Comparison of ENCODE assay signal across 12 cellular contexts in the genomic region with DNA sequence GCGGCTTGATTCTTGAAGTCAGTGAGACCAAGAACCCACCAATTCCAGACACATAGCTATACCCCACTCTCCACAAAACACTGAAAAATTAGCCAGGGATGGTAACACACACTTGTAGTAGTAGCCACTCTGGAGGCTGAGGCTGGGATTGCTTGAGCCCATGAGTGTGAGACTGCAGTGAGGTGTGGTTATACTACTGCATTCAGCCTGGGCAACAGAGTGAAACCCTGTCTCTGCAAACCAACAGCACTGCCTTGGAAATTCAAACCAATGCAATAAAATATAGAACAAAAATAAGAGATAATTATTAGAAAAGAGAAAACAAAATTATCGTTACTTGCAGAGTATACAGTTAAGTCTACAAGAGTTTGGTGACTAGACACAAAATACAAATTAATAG. TPM values are rescaled to one million over a fixed set of nuclear protein-coding genes. Genes with fewer than 3 reads are reported as not detected.
DNase-seq lines count a peak whose midpoint lies in the region; ATAC-seq and TF ChIP-seq lines count a peak whose summit lies in the region.
"Had no signal": no experiment of that assay in that cellular context is flagged by ENCODE, and none has a peak within 500 bp of the region (broad histone marks: within the 10 kb centered on the region; RNA-seq: fewer than 3 reads in every experiment).

No MANE protein-coding gene starts in this region.

- peak overlapping the region; percentile 69 for H3K4me2 ChIP-seq in HCT116 (ENCODE audit: low read length)
- peak overlapping the region; percentile 79 for H3K4me2 ChIP-seq in OCI-LY7 (ENCODE audit: low read length)

- H3K36me3 ChIP-seq in HCT116 (ENCODE audit: control insufficient read depth in 1 of 2, insufficient read depth in 2 of 2, low read length in 2 of 2) (no peaks in the 10 kb centered on the region), OCI-LY7 (ENCODE audit: insufficient read depth, low read length) (no peaks in the 10 kb centered on the region), Peyer's patch (no peaks in the 10 kb centered on the region)

- no peak overlapping the region for H3K4me3 Mint-ChIP-seq in nephron progenitor cell

- H3K9me2 ChIP-seq in HCT116 (ENCODE audit: insufficient read depth) (no peaks in the 10 kb centered on the region), OCI-LY7 (ENCODE audit: insufficient read depth, low read length) (no peaks in the 10 kb centered on the region)

- CTCF ChIA-PET in HCT116 (lab: Charles Lee): no interaction called here
- CTCF ChIA-PET in OCI-LY7 (lab: Charles Lee; ENCODE audit: unreplicated experiment): no interaction called here

- H3K4me1 ChIP-seq in HCT116 (ENCODE audit: control insufficient read depth in 1 of 2, insufficient read depth in 2 of 2, low read length in 2 of 2) (peaks cover 8 to 19% of the 10 kb centered on the region in 2 experiments), OCI-LY7 (ENCODE audit: insufficient read depth, low read length, poor library complexity, severe bottlenecking) (peaks cover 75% of the 10 kb centered on the region), Peyer's patch (no peaks in the 10 kb centered on the region)

- DNase-seq in HCT116 (ENCODE audit: low read depth, low spot score) (no peak), OCI-LY7 (ENCODE audit: low spot score) (peak; percentile 63), nephron progenitor cell (no peak), Peyer's patch (no peak), NCI-H2196 (lab: John Stamatoyannopoulos, UW; ENCODE audit: unreplicated experiment) (no peak), occipital lobe (lab: John Stamatoyannopoulos, UW) (no peak)
- no peak for DNase-seq in stimulated activated CD4-positive, alpha-beta T cell treated with anti-CD3 and anti-CD28 coated beads, Interleukin-15, amount 100 ng/mL, for 24 hours
- DNase-seq: COR-L47; NCI-H2029; stimulated activated CD4-positive, alpha-beta T cell treated with anti-CD3 and anti-CD28 coated beads, Interleukin-4, amount 100 ng/mL, for 4 hours; substantia nigra had no signal

- H3K9me3 Mint-ChIP-seq in nephron progenitor cell: peaks cover 19% of the 10 kb centered on the region

- H3K27me3 Mint-ChIP-seq in nephron progenitor cell (ENCODE audit: low read depth, poor library complexity): peaks cover 2% of the 10 kb centered on the region

- H3K27ac Mint-ChIP-seq in nephron progenitor cell: peak overlapping the region; percentile 93

- H4K20me1 ChIP-seq in HCT116 (ENCODE audit: insufficient read depth): no peaks in the 10 kb centered on the region
- H4K20me1 ChIP-seq in OCI-LY7 (ENCODE audit: insufficient read depth, low read length): no peaks in the 10 kb centered on the region

- no peaks in the 10 kb centered on the region for H3K9me3 ChIP-seq in HCT116 (ENCODE audit: control insufficient read depth in 1 of 2, insufficient read depth in 1 of 2, low read depth in 1 of 2, low read length in 2 of 2)
- H3K9me3 ChIP-seq in OCI-LY7 (ENCODE audit: low read length): no peaks in the 10 kb centered on the region
- H3K9me3 ChIP-seq in Peyer's patch: peaks cover 0 to 4% (median 0%) of the 10 kb centered on the region in 4 donors

- RAD21 ChIA-PET in HCT116 (lab: Charles Lee; ENCODE audit: low non-redundant PET in 1 of 2, low total read pairs in 2 of 2, uncharacterized antibody in 2 of 2, unreplicated experiment in 2 of 2): no interaction called here

- no peaks in the 10 kb centered on the region for H3K36me3 Mint-ChIP-seq in nephron progenitor cell (ENCODE audit: low read depth)

- peak overlapping the region in 1 of 2 experiments; percentile 12; a peak in 1 of 4 replicates for H3K4me3 ChIP-seq in HCT116 (replicated peaks in 1 of 2; ENCODE audit: low read depth in 1 of 2, low read length in 2 of 2)
- H3K4me3 ChIP-seq in OCI-LY7 (ENCODE audit: low read depth, low read length, poor library complexity, severe bottlenecking): peak overlapping the region; percentile 33
- H3K4me3 ChIP-seq in Peyer's patch: no peak overlapping the region

- peaks cover 17% of the 10 kb centered on the region for H3K4me1 Mint-ChIP-seq in nephron progenitor cell

- peak; percentile 20 for ATAC-seq in GM18870 (IDR thresholded peaks at IDR 0.05; ENCODE audit: unreplicated experiment)
- ATAC-seq in HCT116: peak; percentile 72

- no peak for TF ChIP-seq RAD21 in HCT116 (IDR thresholded peaks at IDR 0.05; ENCODE audit: low read depth)

- POLR2A ChIA-PET in HCT116 (lab: Charles Lee): no interaction called here
- POLR2A ChIA-PET in OCI-LY7 (lab: Charles Lee): interaction anchor here (0.7 to 3.4 kb wide), 10 partner anchors 8 to 99 kb away, joined by 3 to 14 read pairs (median 4); no protein-coding TSS in a partner anchor

- no peaks in the 10 kb centered on the region for H3K79me2 ChIP-seq in HCT116 (ENCODE audit: insufficient read depth, low read length)
- H3K79me2 ChIP-seq in OCI-LY7 (ENCODE audit: insufficient read depth, low read depth, low read length): no peaks in the 10 kb centered on the region

- H3K27ac ChIP-seq in HCT116 (ENCODE audit: low read depth, low read length): no peak overlapping the region
- peak overlapping the region; percentile 76 for H3K27ac ChIP-seq in OCI-LY7 (ENCODE audit: low read depth, low read length, poor library complexity, severe bottlenecking)
- no peak overlapping the region for H3K27ac ChIP-seq in Peyer's patch

- H2AFZ ChIP-seq in HCT116 (ENCODE audit: low read depth, low read length, poor library complexity, severe bottlenecking) (no peak overlapping the region), OCI-LY7 (ENCODE audit: low read length) (no peak overlapping the region)

- intact Hi-C loops in HCT116 (cut with micrococcal nuclease) (no loop called here), OCI-LY7 (cut with micrococcal nuclease; ENCODE audit: unreplicated experiment) (loop anchor here (1.0 to 5.0 kb wide), 3 partner anchors 9 to 95 kb away; partner anchors contain the start of gene APLP2)

- TF ChIP-seq CTCF in HCT116 (IDR thresholded peaks at IDR 0.05 in 2 of 3, conservative IDR thresholded peaks at IDR 0.05 in 1 of 3; ENCODE audit: borderline replicate concordance in 1 of 3, insufficient read depth in 1 of 3, low read depth in 2 of 3, low read length in 2 of 3): no peak
- no peak for TF ChIP-seq CTCF in OCI-LY7 (conservative IDR thresholded peaks at IDR 0.05; ENCODE audit: low read length)
- TF ChIP-seq CTCF in nephron progenitor cell (IDR thresholded peaks at IDR 0.05): no peak
- TF ChIP-seq CTCF in Peyer's patch (IDR thresholded peaks at IDR 0.05): no peak

- BruUV-seq in HCT116 (replicated peaks; lab: Mats Ljungman, UMichigan) (no TSS peak), OCI-LY7 (replicated peaks; lab: Mats Ljungman, UMichigan) (no TSS peak)

- no peaks in the 10 kb centered on the region for H3K27me3 ChIP-seq in HCT116 (ENCODE audit: insufficient read depth, low read length)
- no peaks in the 10 kb centered on the region for H3K27me3 ChIP-seq in Peyer's patch

- TF ChIP-seq POLR2A in HCT116 (IDR thresholded peaks at IDR 0.05; ENCODE audit: borderline replicate concordance, extremely low read depth, insufficient read depth, insufficient read length) (no peak), Peyer's patch (IDR thresholded peaks at IDR 0.05) (no peak)

- no peak overlapping the region for H3K9ac ChIP-seq in HCT116 (ENCODE audit: low read length)

TF ChIP-seq in HCT116, 20 proteins besides CTCF, POLR2A, EP300 and RAD21:
- no peak for TF ChIP-seq SP1 (IDR thresholded peaks at IDR 0.05; ENCODE audit: low read depth)
- no peak for TF ChIP-seq ZNF274 (IDR thresholded peaks at IDR 0.05; ENCODE audit: low read depth, low read length)
- TF ChIP-seq TCF7L2 (IDR thresholded peaks at IDR 0.05; ENCODE audit: borderline replicate concordance, extremely low read depth, insufficient read depth, insufficient read length): no peak
- TF ChIP-seq, protein P1, sequence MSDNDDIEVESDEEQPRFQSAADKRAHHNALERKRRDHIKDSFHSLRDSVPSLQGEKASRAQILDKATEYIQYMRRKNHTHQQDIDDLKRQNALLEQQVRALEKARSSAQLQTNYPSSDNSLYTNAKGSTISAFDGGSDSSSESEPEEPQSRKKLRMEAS (IDR thresholded peaks at IDR 0.05): no peak
- no peak for TF ChIP-seq EZH2 (IDR thresholded peaks at IDR 0.05)

RNA-seq across cellular contexts. Expression of gene PRDM10, which starts 20.2 kb away (rescaled TPM):
- total RNA-seq in HCT116 (2021; ENCODE audit: unreplicated experiment) (9.2 TPM), OCI-LY7 (2022) (59.2 and 60.6 TPM in 2 replicates), Peyer's patch (10 to 100 TPM; 16.5 to 72.6 (median 26.4) TPM), occipital lobe (13.6 TPM)
- 4.5 and 4.8 TPM in 2 replicates for polyA plus RNA-seq in HCT116 (2012)
- total RNA-seq in OCI-LY7 (2014; rRNA removed; shearing (Covaris generic)): 28.7 and 29.8 TPM in 2 replicates

RNA-seq across cellular contexts. Expression of gene APLP2, which starts 46.9 kb away (rescaled TPM):
- total RNA-seq in HCT116 (2021; ENCODE audit: unreplicated experiment) (210 TPM), OCI-LY7 (2022) (279 and 284 TPM in 2 replicates), Peyer's patch (100 to 1,000 TPM in 3 of 4 donors, 10 to 100 TPM in 1; 86.6 to 530 (median 347) TPM), occipital lobe (220 TPM)
- polyA plus RNA-seq in HCT116 (2012): 208 and 234 TPM in 2 replicates
- 144 and 147 TPM in 2 replicates for total RNA-seq in OCI-LY7 (2014; rRNA removed; shearing (Covaris generic))
